18 cellular contexts compared by ENCODE assay signal in the genomic region with DNA sequence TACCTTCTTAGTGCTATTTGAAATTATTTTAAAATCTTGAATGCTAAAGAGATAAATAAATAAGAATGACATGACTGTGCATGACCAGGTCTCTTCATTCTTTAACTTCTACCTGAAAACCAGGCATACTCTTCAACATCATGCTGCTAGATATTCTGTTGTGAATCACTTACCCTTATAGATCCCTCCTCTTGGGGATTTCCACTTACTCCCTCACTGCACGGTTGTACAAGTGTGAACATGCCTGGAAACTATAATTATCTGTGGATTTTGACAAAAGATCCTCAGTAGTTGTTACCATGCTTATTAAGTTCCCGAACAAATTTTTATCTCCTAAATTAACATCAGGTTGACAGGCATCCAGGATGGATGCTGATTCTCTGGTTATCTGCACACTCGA. TPM values are rescaled to one million over a fixed set of nuclear protein-coding genes. Genes with fewer than 3 reads are reported as not detected.
"Had no signal": no experiment of that assay in that cellular context is flagged by ENCODE, and none has a peak within 500 bp of the region (broad histone marks: within the 10 kb centered on the region; RNA-seq: fewer than 3 reads in every experiment).

No MANE protein-coding gene starts in this region.

- H3K4me3 ChIP-seq: coronary artery, suprapubic skin had no signal

- H3K9me3 ChIP-seq: suprapubic skin had no signal

- H3K9me3 Mint-ChIP-seq: nephron had no signal

- H3K27me3 Mint-ChIP-seq: activated naive CD4-positive, alpha-beta T cell treated with anti-CD3 and anti-CD28 coated beads, Interleukin-2, amount 10 ng/mL, durations not matched to agents 7 days and 5 days had no signal

- H3K27ac ChIP-seq: coronary artery, suprapubic skin had no signal

- H3K4me1 Mint-ChIP-seq: activated naive CD4-positive, alpha-beta T cell treated with anti-CD3 and anti-CD28 coated beads, Interleukin-2, amount 10 ng/mL, durations not matched to agents 7 days and 5 days had no signal

- H3K27me3 ChIP-seq: suprapubic skin had no signal

- H3K27ac Mint-ChIP-seq: activated naive CD4-positive, alpha-beta T cell treated with anti-CD3 and anti-CD28 coated beads, Interleukin-2, amount 10 ng/mL, durations not matched to agents 7 days and 5 days; activated T-helper 2 cell treated with anti-CD3 and anti-CD28 coated beads, Interferon-gamma antibody, Interleukin-2, Interleukin-4, amounts not matched to agents 10 μg/mL and 5 μg/mL and 100 μg/mL, durations not matched to agents 14 hours and 24 hours and 36 hours; nephron had no signal

- H3K36me3 ChIP-seq: suprapubic skin had no signal

- H3K36me3 Mint-ChIP-seq: activated naive CD4-positive, alpha-beta T cell treated with anti-CD3 and anti-CD28 coated beads, Interleukin-2, amount 10 ng/mL, durations not matched to agents 7 days and 5 days had no signal

- DNase-seq: activated CD4-positive, alpha-beta T cell treated with anti-CD3 and anti-CD28 coated beads for 1 hour; activated CD4-positive, alpha-beta T cell treated with anti-CD3 and anti-CD28 coated beads, Interleukin-2, amount 50 U/mL, for 48 hours; activated naive CD4-positive, alpha-beta T cell treated with anti-CD3 and anti-CD28 coated beads, Interleukin-2, amount 10 ng/mL, durations not matched to agents 7 days and 5 days; foreskin fibroblast; head of caudate nucleus; nucleus accumbens; posterior cingulate gyrus; retina; stimulated activated CD4-positive, alpha-beta T cell treated with anti-CD3 and anti-CD28 coated beads, Interleukin-4, amount 100 ng/mL, for 4 hours; stimulated activated CD8-positive, alpha-beta memory T cell treated with anti-CD3 and anti-CD28 coated beads, Interleukin-4, amount 100 ng/mL, for 48 hours; stimulated activated naive CD4-positive, alpha-beta T cell treated with Interleukin-2 at 50 U/mL for 16 hours; T-helper 1 cell; T1000; trophoblast cell had no signal

- H3K4me3 Mint-ChIP-seq: activated naive CD4-positive, alpha-beta T cell treated with anti-CD3 and anti-CD28 coated beads, Interleukin-2, amount 10 ng/mL, durations not matched to agents 7 days and 5 days; nephron had no signal

RNA-seq across cellular contexts. Expression of a gene that starts 54.3 kb away (rescaled TPM):
- total RNA-seq: activated T-helper 2 cell treated with anti-CD3 and anti-CD28 coated beads, Interferon-gamma antibody, Interleukin-2, Interleukin-4, amounts not matched to agents 10 μg/mL and 5 μg/mL and 100 μg/mL, durations not matched to agents 14 hours and 24 hours and 36 hours had no signal
